In the genomic region with DNA sequence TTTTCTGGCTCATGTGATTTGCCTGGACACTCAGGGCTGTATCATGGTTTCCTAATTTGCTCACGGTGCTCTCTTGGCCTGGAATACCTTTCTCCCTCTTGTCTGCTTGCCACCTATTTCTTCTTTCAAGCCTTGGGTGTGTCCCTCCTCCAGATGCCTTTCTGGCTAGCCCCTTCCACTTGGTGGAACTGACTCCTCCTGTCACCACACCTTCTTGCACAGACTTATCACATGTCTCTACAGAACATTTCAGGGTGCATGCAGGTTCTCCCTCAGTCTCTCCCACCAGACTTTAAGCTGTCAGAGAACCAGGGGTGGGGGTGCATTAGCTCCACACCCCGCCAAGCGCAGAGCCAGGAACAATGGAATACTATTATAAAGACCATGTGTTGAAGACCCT, we compare ENCODE assay signal across 18 cellular contexts. TPM values are rescaled to one million over a fixed set of nuclear protein-coding genes. Genes with fewer than 3 reads are reported as not detected.
DNase-seq lines count a peak whose midpoint lies in the region; ATAC-seq and TF ChIP-seq lines count a peak whose summit lies in the region.
"Had no signal": no experiment of that assay in that cellular context is flagged by ENCODE, and none has a peak within 500 bp of the region (broad histone marks: within the 10 kb centered on the region; RNA-seq: fewer than 3 reads in every experiment).

No MANE protein-coding gene starts in this region.

- POLR2A ChIA-PET in PC-9 (lab: Charles Lee; ENCODE audit: unreplicated experiment), result interaction anchor here (0.7 kb wide), 1 partner anchor 26 kb away, joined by 3 read pairs; no protein-coding TSS in a partner anchor

- no peak for ATAC-seq in HG03439 (IDR thresholded peaks at IDR 0.05; ENCODE audit: unreplicated experiment)
- ATAC-seq: Panc1, right lobe of liver had no signal

- BruUV-seq in PC-9 (replicated peaks; lab: Mats Ljungman, UMichigan), result no TSS peak

- CTCF ChIA-PET in PC-9 (lab: Charles Lee), result no interaction called here

- H3K4me1 ChIP-seq in PC-9 (replicated peaks; ENCODE audit: insufficient read depth) (peaks cover 71% of the 10 kb centered on the region), esophagus (ENCODE audit: control insufficient read depth in 2 of 2, insufficient read depth in 2 of 2, low read length in 1 of 2) (peaks cover 2 to 32% of the 10 kb centered on the region in 2 donors), neutrophil (ENCODE audit: control insufficient read depth in 1 of 2, insufficient read depth in 1 of 2, low read depth in 1 of 2, low read length in 1 of 2) (peaks cover 81% of the 10 kb centered on the region in 2 experiments)

- H3F3A ChIP-seq in PC-9 (ENCODE audit: insufficient read depth, low read depth), result peaks cover 65% of the 10 kb centered on the region

- 61 to 68% methylated on average over 3 of the region's 3 CpGs for WGBS in esophagus, 2 donors

- peaks cover under 1% of the 10 kb centered on the region; the same call in 1 of the 2 replicates for H3K36me3 ChIP-seq in PC-9 (ENCODE audit: low read depth)
- H3K36me3 ChIP-seq in esophagus (ENCODE audit: control insufficient read depth in 2 of 2, insufficient read depth in 2 of 2, low read length in 1 of 2), result peaks cover 0 to 9% of the 10 kb centered on the region in 2 donors
- H3K36me3 ChIP-seq in neutrophil, result no peaks in the 10 kb centered on the region
- H3K36me3 ChIP-seq: BLaER1, right lobe of liver, transverse colon had no signal

- intact Hi-C loops in PC-9 (cut with micrococcal nuclease; ENCODE audit: unreplicated experiment), result loop anchor here (10.0 kb wide), 1 partner anchor 539 kb away; no protein-coding TSS in a partner anchor

- no peak for TF ChIP-seq CTCF in AG10803 (conservative IDR thresholded peaks at IDR 0.05; ENCODE audit: low read length)
- TF ChIP-seq CTCF in PC-9 (conservative IDR thresholded peaks at IDR 0.05), result no peak
- no peak for TF ChIP-seq CTCF in neutrophil (IDR thresholded peaks at IDR 0.05)

- peak overlapping the region; percentile 27 for H3K27ac ChIP-seq in PC-9
- peak overlapping the region; percentile 63 to 99 for H3K27ac ChIP-seq in esophagus (ENCODE audit: low read depth in 2 of 2, low read length in 1 of 2)
- H3K27ac ChIP-seq in neutrophil, result peak overlapping the region; percentile 91
- H3K27ac ChIP-seq: BLaER1, right lobe of liver, transverse colon had no signal

- no peak overlapping the region for H2AFZ ChIP-seq in PC-9

- no peaks in the 10 kb centered on the region for H3K9me2 ChIP-seq in PC-9 (ENCODE audit: insufficient read depth)

- H3K4me3 ChIP-seq in AG10803 (ENCODE audit: low read length) (peak overlapping the region; percentile 88), PC-9 (peak overlapping the region; percentile 76), esophagus (ENCODE audit: low read depth in 1 of 2, low read length in 2 of 2) (peak overlapping the region; percentile 26 to 74), neutrophil (ENCODE audit: low read depth in 1 of 2, low read length in 1 of 2) (peak overlapping the region; percentile 85 to 96)
- H3K4me3 ChIP-seq: BLaER1 had no signal

- H3K4me2 ChIP-seq in PC-9, result peak overlapping the region; percentile 93

- H3K9me3 ChIP-seq in PC-9 (ENCODE audit: insufficient read depth, low read depth) (no peaks in the 10 kb centered on the region), esophagus (ENCODE audit: control insufficient read depth in 2 of 2, insufficient read depth in 1 of 2, low read depth in 1 of 2, low read length in 1 of 2) (no peaks in the 10 kb centered on the region), neutrophil (no peaks in the 10 kb centered on the region)
- H3K9me3 ChIP-seq: BLaER1, right lobe of liver, transverse colon had no signal

- peaks cover 59% of the 10 kb centered on the region for H3K79me2 ChIP-seq in PC-9 (ENCODE audit: low read depth)

- H4K20me1 ChIP-seq in PC-9 (ENCODE audit: insufficient read depth), result no peaks in the 10 kb centered on the region
- H4K20me1 ChIP-seq: BLaER1 had no signal

- DNase-seq in AG10803 (ENCODE audit: low read depth) (no peak), PC-9 (peak in 1 of 2 experiments; percentile 42), DMS79 (lab: John Stamatoyannopoulos, UW) (no peak), pons (ENCODE audit: low spot score) (no peak), D341Med (ENCODE audit: low spot score) (no peak)
- DNase-seq: activated CD8-positive, alpha-beta memory T cell treated with anti-CD3 and anti-CD28 coated beads for 24 hours; activated naive CD8-positive, alpha-beta T cell treated with anti-CD3 and anti-CD28 coated beads for 36 hours; dorsolateral prefrontal cortex; hypothalamus; NCI-H2227 treated with DMSO at 0.1 percent for 48 hours; right lobe of liver; T1000; transverse colon had no signal

- no peaks in the 10 kb centered on the region for H3K27me3 ChIP-seq in PC-9 (ENCODE audit: insufficient read depth, low read depth)
- no peaks in the 10 kb centered on the region for H3K27me3 ChIP-seq in esophagus (ENCODE audit: control insufficient read depth in 1 of 2, insufficient read depth in 2 of 2, low read length in 2 of 2)
- H3K27me3 ChIP-seq in neutrophil, result no peaks in the 10 kb centered on the region
- H3K27me3 ChIP-seq: BLaER1, dorsolateral prefrontal cortex, right lobe of liver, transverse colon had no signal

RNA-seq across cellular contexts. Expression of a gene that starts 1.9 kb away (rescaled TPM):
- total RNA-seq in PC-9 (2021), result 42.9 and 44.7 TPM in 2 replicates
- 10 to 100 TPM; 16.2 to 33.9 TPM for polyA plus RNA-seq in esophagus

Comparison
In these comparisons a context has a peak if more than half of its experiments do, and no peak if none do; other contexts are left out.
1. H3K27ac ChIP-seq: peak in every context shown above with its lines; median percentile 91 in neutrophil; 81 in esophagus; 27 in PC-9.